1 cellular context compared by ENCODE assay signal in the genomic region with DNA sequence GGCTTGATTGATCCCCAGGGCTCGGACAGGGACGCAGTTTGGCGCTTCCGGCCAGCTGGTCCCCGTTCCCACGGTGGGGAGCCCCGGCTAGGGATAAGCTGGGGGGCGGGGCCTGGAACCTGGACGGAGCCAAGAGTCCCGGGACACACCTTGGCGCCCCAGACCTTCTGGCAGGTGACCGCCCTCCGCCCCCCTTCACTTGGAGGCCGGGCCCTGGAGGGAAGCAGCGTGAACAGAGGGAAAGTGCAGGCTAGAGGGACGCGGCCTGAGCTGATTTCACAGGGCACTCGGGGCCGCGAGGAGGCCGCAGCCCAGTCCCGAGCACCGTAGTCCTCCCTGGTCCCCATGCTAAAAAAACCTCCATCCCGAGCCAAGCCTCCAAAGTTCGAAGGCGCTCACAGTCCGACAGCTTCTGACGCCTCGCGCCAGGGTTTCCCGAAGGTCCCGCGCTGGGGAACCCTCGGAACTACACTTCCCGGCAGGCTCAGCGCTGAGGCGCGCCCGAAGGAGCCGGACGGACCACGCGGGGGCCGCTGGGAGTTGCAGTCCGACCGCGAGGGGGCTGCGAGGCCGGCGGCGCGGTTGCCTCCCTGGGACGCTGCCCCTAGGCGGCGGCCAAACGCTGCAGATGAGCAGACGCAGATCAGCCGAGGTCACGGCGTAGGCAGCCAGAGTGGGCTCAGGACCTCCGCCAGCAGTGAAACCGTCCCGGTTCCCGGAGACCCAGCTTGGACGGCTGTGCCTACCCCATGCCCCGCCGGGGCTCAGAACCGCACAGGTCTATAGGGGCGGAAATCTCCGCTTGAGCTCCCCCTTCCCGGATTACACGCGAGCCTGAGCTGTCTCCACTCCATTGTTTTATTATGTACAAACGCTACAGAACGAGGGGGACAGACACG.
TF ChIP-seq lines count a peak whose summit lies in the region.

A gene with protein sequence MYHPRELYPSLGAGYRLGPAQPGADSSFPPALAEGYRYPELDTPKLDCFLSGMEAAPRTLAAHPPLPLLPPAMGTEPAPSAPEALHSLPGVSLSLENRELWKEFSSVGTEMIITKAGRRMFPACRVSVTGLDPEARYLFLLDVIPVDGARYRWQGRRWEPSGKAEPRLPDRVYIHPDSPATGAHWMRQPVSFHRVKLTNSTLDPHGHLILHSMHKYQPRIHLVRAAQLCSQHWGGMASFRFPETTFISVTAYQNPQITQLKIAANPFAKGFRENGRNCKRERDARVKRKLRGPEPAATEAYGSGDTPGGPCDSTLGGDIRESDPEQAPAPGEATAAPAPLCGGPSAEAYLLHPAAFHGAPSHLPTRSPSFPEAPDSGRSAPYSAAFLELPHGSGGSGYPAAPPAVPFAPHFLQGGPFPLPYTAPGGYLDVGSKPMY (minus strand): TSS at position 451 of the 899 bp plus-strand sequence. CDS start 731 bp downstream, outside the sequence.

TF ChIP-seq in HEK293, 187 proteins besides CTCF, POLR2A, EP300 and RAD21 (continued from another document):
- TF ChIP-seq, protein P1, sequence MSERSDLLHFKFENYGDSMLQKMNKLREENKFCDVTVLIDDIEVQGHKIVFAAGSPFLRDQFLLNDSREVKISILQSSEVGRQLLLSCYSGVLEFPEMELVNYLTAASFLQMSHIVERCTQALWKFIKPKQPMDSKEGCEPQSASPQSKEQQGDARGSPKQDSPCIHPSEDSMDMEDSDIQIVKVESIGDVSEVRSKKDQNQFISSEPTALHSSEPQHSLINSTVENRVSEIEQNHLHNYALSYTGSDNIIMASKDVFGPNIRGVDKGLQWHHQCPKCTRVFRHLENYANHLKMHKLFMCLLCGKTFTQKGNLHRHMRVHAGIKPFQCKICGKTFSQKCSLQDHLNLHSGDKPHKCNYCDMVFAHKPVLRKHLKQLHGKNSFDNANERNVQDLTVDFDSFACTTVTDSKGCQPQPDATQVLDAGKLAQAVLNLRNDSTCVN (tag by site-specific recombination; optimal IDR thresholded peaks at IDR 0.05), result peak; percentile 88
- TF ChIP-seq, protein P2, sequence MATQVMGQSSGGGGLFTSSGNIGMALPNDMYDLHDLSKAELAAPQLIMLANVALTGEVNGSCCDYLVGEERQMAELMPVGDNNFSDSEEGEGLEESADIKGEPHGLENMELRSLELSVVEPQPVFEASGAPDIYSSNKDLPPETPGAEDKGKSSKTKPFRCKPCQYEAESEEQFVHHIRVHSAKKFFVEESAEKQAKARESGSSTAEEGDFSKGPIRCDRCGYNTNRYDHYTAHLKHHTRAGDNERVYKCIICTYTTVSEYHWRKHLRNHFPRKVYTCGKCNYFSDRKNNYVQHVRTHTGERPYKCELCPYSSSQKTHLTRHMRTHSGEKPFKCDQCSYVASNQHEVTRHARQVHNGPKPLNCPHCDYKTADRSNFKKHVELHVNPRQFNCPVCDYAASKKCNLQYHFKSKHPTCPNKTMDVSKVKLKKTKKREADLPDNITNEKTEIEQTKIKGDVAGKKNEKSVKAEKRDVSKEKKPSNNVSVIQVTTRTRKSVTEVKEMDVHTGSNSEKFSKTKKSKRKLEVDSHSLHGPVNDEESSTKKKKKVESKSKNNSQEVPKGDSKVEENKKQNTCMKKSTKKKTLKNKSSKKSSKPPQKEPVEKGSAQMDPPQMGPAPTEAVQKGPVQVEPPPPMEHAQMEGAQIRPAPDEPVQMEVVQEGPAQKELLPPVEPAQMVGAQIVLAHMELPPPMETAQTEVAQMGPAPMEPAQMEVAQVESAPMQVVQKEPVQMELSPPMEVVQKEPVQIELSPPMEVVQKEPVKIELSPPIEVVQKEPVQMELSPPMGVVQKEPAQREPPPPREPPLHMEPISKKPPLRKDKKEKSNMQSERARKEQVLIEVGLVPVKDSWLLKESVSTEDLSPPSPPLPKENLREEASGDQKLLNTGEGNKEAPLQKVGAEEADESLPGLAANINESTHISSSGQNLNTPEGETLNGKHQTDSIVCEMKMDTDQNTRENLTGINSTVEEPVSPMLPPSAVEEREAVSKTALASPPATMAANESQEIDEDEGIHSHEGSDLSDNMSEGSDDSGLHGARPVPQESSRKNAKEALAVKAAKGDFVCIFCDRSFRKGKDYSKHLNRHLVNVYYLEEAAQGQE (tag by site-specific recombination; IDR thresholded peaks at IDR 0.05), result peak; percentile 25; the same call in 1 of the 2 replicates
- TF ChIP-seq ZNF335 (tag by site-specific recombination; conservative IDR thresholded peaks at IDR 0.05), result peak; percentile 90
- TF ChIP-seq, protein P3, sequence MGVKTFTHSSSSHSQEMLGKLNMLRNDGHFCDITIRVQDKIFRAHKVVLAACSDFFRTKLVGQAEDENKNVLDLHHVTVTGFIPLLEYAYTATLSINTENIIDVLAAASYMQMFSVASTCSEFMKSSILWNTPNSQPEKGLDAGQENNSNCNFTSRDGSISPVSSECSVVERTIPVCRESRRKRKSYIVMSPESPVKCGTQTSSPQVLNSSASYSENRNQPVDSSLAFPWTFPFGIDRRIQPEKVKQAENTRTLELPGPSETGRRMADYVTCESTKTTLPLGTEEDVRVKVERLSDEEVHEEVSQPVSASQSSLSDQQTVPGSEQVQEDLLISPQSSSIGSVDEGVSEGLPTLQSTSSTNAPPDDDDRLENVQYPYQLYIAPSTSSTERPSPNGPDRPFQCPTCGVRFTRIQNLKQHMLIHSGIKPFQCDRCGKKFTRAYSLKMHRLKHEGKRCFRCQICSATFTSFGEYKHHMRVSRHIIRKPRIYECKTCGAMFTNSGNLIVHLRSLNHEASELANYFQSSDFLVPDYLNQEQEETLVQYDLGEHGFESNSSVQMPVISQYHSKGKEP (tag by site-specific recombination; IDR thresholded peaks at IDR 0.05), result peak; percentile 46; the same call in 1 of the 2 replicates
TF ChIP-seq in HEK293: peak in this region for 43.
